In genomic region chr6:56713285-56713684, GRCh38 we compare ENCODE assay signal across 11 cellular contexts.
A peak's percentile ranks its signal among the peaks of the same experiment; 100 is the strongest.
DNase-seq lines count a peak whose midpoint lies in the region; ATAC-seq and TF ChIP-seq lines count a peak whose summit lies in the region.
"Had no signal": no experiment of that assay in that cellular context is flagged by ENCODE, and none has a peak within 500 bp of the region (broad histone marks: within the 10 kb centered on the region; RNA-seq: fewer than 3 reads in every experiment).

No MANE protein-coding gene starts in this region.

- H3K27ac Mint-ChIP-seq in mesothelial cell of epicardium, result peak overlapping the region; percentile 10
- H3K27ac Mint-ChIP-seq: activated CD8-positive, alpha-beta T cell treated with anti-CD3 and anti-CD28 coated beads, Interleukin-2, amount 10 ng/mL, durations not matched to agents 7 days and 5 days; CD4-positive, CD25-positive, alpha-beta regulatory T cell had no signal

- peak; percentile 79 for DNase-seq in AG08395 (ENCODE audit: low spot score)
- peak; percentile 86 for DNase-seq in LHCN-M2 (ENCODE audit: low read depth)
- no peak for DNase-seq in coronary artery (ENCODE audit: low spot score)
- DNase-seq in mesothelial cell of epicardium (ENCODE audit: low spot score in 2 of 2, unreplicated experiment in 2 of 2), result no peak
- no peak for DNase-seq in stimulated activated CD4-positive, alpha-beta T cell treated with anti-CD3 and anti-CD28 coated beads, Interleukin-4, amount 100 ng/mL, for 4 hours
- DNase-seq: activated CD8-positive, alpha-beta T cell treated with anti-CD3 and anti-CD28 coated beads, Interleukin-2, amount 10 ng/mL, durations not matched to agents 7 days and 5 days; CD4-positive, CD25-positive, alpha-beta regulatory T cell; GOT3 had no signal

- H3K27ac ChIP-seq in coronary artery, result peak overlapping the region; percentile 30 to 66

- no peak for ATAC-seq in GM21529 (IDR thresholded peaks at IDR 0.05; ENCODE audit: unreplicated experiment)
- no peak for ATAC-seq in GM18858 (IDR thresholded peaks at IDR 0.05; ENCODE audit: unreplicated experiment)
- no peak for ATAC-seq in GM19455 (IDR thresholded peaks at IDR 0.05; ENCODE audit: unreplicated experiment)
- ATAC-seq: activated CD8-positive, alpha-beta T cell treated with anti-CD3 and anti-CD28 coated beads, Interleukin-2, amount 10 ng/mL, durations not matched to agents 7 days and 5 days had no signal

- H3K27me3 Mint-ChIP-seq in mesothelial cell of epicardium (ENCODE audit: low read depth), result no peaks in the 10 kb centered on the region
- H3K27me3 Mint-ChIP-seq: CD4-positive, CD25-positive, alpha-beta regulatory T cell had no signal

- no peak overlapping the region for H3K4me3 ChIP-seq in coronary artery

- peaks cover 3% of the 10 kb centered on the region for H3K36me3 Mint-ChIP-seq in mesothelial cell of epicardium
- H3K36me3 Mint-ChIP-seq: CD4-positive, CD25-positive, alpha-beta regulatory T cell had no signal

- H3K4me1 Mint-ChIP-seq in mesothelial cell of epicardium, result peaks cover 22% of the 10 kb centered on the region
- H3K4me1 Mint-ChIP-seq: CD4-positive, CD25-positive, alpha-beta regulatory T cell had no signal

- no peak overlapping the region for H3K4me3 Mint-ChIP-seq in mesothelial cell of epicardium
- H3K4me3 Mint-ChIP-seq: activated CD8-positive, alpha-beta T cell treated with anti-CD3 and anti-CD28 coated beads, Interleukin-2, amount 10 ng/mL, durations not matched to agents 7 days and 5 days; CD4-positive, CD25-positive, alpha-beta regulatory T cell had no signal

- TF ChIP-seq CTCF in coronary artery (IDR thresholded peaks at IDR 0.05), result no peak
- TF ChIP-seq CTCF in mesothelial cell of epicardium (IDR thresholded peaks at IDR 0.05; ENCODE audit: unreplicated experiment), result no peak

- H3K9me3 Mint-ChIP-seq in mesothelial cell of epicardium, result peaks cover 10% of the 10 kb centered on the region

Comparison
In these comparisons a context has a peak if more than half of its experiments do, and no peak if none do; other contexts are left out.
1. DNase-seq: peak in AG08395 (single experiment) and LHCN-M2 (single experiment); none in coronary artery (single experiment), mesothelial cell of epicardium (0 of 2) and stimulated activated CD4-positive, alpha-beta T cell treated with anti-CD3 and anti-CD28 coated beads, Interleukin-4, amount 100 ng/mL, for 4 hours (0 of 2).